In genomic region chr6:69795469-69796080, GRCh38 we compare ENCODE assay signal across 8 cellular contexts. TPM values are rescaled to one million over a fixed set of nuclear protein-coding genes. Genes with fewer than 3 reads are reported as not detected.
DNase-seq lines count a peak whose midpoint lies in the region; ATAC-seq and TF ChIP-seq lines count a peak whose summit lies in the region.

No MANE protein-coding gene starts in this region.

- H3K9me3 Mint-ChIP-seq in activated CD4-positive, alpha-beta T cell treated with anti-CD3 and anti-CD28 coated beads for 36 hours (ENCODE audit: low read depth) = no peaks in the 10 kb centered on the region
- H3K9me3 Mint-ChIP-seq in HFFc6 (no peaks in the 10 kb centered on the region), nephron progenitor cell (peaks cover 10% of the 10 kb centered on the region)

- peak overlapping the region; percentile 94 for H3K4me3 Mint-ChIP-seq in activated CD4-positive, alpha-beta T cell treated with anti-CD3 and anti-CD28 coated beads for 36 hours
- H3K4me3 Mint-ChIP-seq in HFFc6 (peak overlapping the region; percentile 96), nephron progenitor cell (peak overlapping the region; percentile 95)

- peaks cover 10% of the 10 kb centered on the region for H3K36me3 Mint-ChIP-seq in activated CD4-positive, alpha-beta T cell treated with anti-CD3 and anti-CD28 coated beads for 36 hours (ENCODE audit: low read depth)
- no peaks in the 10 kb centered on the region for H3K36me3 Mint-ChIP-seq in HFFc6 (ENCODE audit: low read depth)
- H3K36me3 Mint-ChIP-seq in nephron progenitor cell (ENCODE audit: low read depth) = no peaks in the 10 kb centered on the region

- H3K4me3 ChIP-seq in NT2/D1 (ENCODE audit: insufficient read length, low read depth) = peak overlapping the region; percentile 71
- H3K4me3 ChIP-seq in effector memory CD4-positive, alpha-beta T cell (ENCODE audit: insufficient read depth, low read depth, low read length, poor library complexity, severe bottlenecking) = peak overlapping the region; percentile 91

- H3K9ac ChIP-seq in NT2/D1 (ENCODE audit: insufficient read length, low read depth) = no peak overlapping the region

- no peaks in the 10 kb centered on the region for H3K27me3 Mint-ChIP-seq in activated CD4-positive, alpha-beta T cell treated with anti-CD3 and anti-CD28 coated beads for 36 hours
- H3K27me3 Mint-ChIP-seq in HFFc6 (ENCODE audit: insufficient read depth) = no peaks in the 10 kb centered on the region; the same call in 1 of the 2 replicates
- H3K27me3 Mint-ChIP-seq in nephron progenitor cell (ENCODE audit: low read depth, poor library complexity) = no peaks in the 10 kb centered on the region

- no peak for ATAC-seq in activated CD4-positive, alpha-beta T cell treated with anti-CD3 and anti-CD28 coated beads for 36 hours

- H3K27me3 ChIP-seq in NT2/D1 (ENCODE audit: insufficient read depth, insufficient read length) = no peaks in the 10 kb centered on the region
- no peaks in the 10 kb centered on the region for H3K27me3 ChIP-seq in effector memory CD4-positive, alpha-beta T cell (replicated peaks; ENCODE audit: control insufficient read depth, insufficient read depth, low read length, poor library complexity, severe bottlenecking)

- peak overlapping the region; percentile 96 for H3K27ac Mint-ChIP-seq in activated CD4-positive, alpha-beta T cell treated with anti-CD3 and anti-CD28 coated beads for 36 hours
- H3K27ac Mint-ChIP-seq in HFFc6 (peak overlapping the region; percentile 91), nephron progenitor cell (peak overlapping the region; percentile 98)

- H3K4me1 ChIP-seq in NT2/D1 (ENCODE audit: insufficient read depth, insufficient read length) = no peaks in the 10 kb centered on the region
- H3K4me1 ChIP-seq in effector memory CD4-positive, alpha-beta T cell (ENCODE audit: control insufficient read depth, insufficient read depth, low read length, poor library complexity, severe bottlenecking) = peaks cover 10% of the 10 kb centered on the region

- intact Hi-C loops in activated CD4-positive, alpha-beta T cell treated with anti-CD3 and anti-CD28 coated beads for 36 hours (cut with DNase I, micrococcal nuclease) = loop anchor here (1.0 to 10.0 kb wide), 6 partner anchors 18 to 869 kb away; partner anchors contain the start of genes COL19A1 (in 1 of the 2), FAM135A (in 1 of the 2) and SMAP1 (in 1 of the 2)

- peaks cover 53% of the 10 kb centered on the region for H3K4me1 Mint-ChIP-seq in activated CD4-positive, alpha-beta T cell treated with anti-CD3 and anti-CD28 coated beads for 36 hours
- H3K4me1 Mint-ChIP-seq in HFFc6 (ENCODE audit: low read depth) (peaks cover 35% of the 10 kb centered on the region), nephron progenitor cell (peaks cover 32% of the 10 kb centered on the region)

- peak overlapping the region; percentile 96 for H3K27ac ChIP-seq in effector memory CD4-positive, alpha-beta T cell (ENCODE audit: insufficient read depth, low read length, poor library complexity, severe bottlenecking)

- TF ChIP-seq CTCF in HFFc6 (IDR thresholded peaks at IDR 0.05) = peak; percentile 21
- no peak for TF ChIP-seq CTCF in nephron progenitor cell (IDR thresholded peaks at IDR 0.05)

- H3K36me3 ChIP-seq in NT2/D1 (ENCODE audit: insufficient read depth, insufficient read length, low read length) = no peaks in the 10 kb centered on the region
- H3K36me3 ChIP-seq in effector memory CD4-positive, alpha-beta T cell (ENCODE audit: control insufficient read depth, insufficient read depth, low read length) = no peaks in the 10 kb centered on the region

- DNase-seq in activated CD4-positive, alpha-beta T cell treated with anti-CD3 and anti-CD28 coated beads for 36 hours = no peak
- DNase-seq in activated CD4-positive, alpha-beta T cell treated with anti-CD3 and anti-CD28 coated beads for 48 hours = no peak
- DNase-seq in HFFc6 = no peak
- no peak for DNase-seq in NT2/D1 (ENCODE audit: low read depth, low spot score)
- no peak for DNase-seq in effector memory CD4-positive, alpha-beta T cell
- no peak for DNase-seq in nephron progenitor cell
- DNase-seq in islet precursor cell = no peak
- DNase-seq in HT-29 (ENCODE audit: low spot score) = no peak

- POLR2A ChIA-PET in activated CD4-positive, alpha-beta T cell treated with anti-CD3 and anti-CD28 coated beads for 36 hours (lab: Charles Lee) = interaction anchor here (0.6 kb wide), 1 partner anchor 24 kb away, joined by 3 read pairs; no protein-coding TSS in a partner anchor

- CTCF ChIA-PET in activated CD4-positive, alpha-beta T cell treated with anti-CD3 and anti-CD28 coated beads for 36 hours (lab: Charles Lee) = interaction anchor here (2.0 to 2.7 kb wide), 2 partner anchors 10 to 20 kb away, joined by 16 to 23 read pairs; no protein-coding TSS in a partner anchor

- no peaks in the 10 kb centered on the region for H3K9me3 ChIP-seq in NT2/D1 (ENCODE audit: insufficient read depth, low read length)
- H3K9me3 ChIP-seq in effector memory CD4-positive, alpha-beta T cell (ENCODE audit: control insufficient read depth, low read length) = no peaks in the 10 kb centered on the region

RNA-seq across cellular contexts. Expression of gene LMBRD1, which starts 1.2 kb away (rescaled TPM):
- total RNA-seq in activated CD4-positive, alpha-beta T cell treated with anti-CD3 and anti-CD28 coated beads for 36 hours = 10 to 100 TPM; 16.7 to 18.4 TPM
- 10 to 100 TPM; 17.0 to 22.3 (median 21.4) TPM for total RNA-seq in HFFc6 (2021; fragmentation: NEBNext Ultra II Directional; extraction: Animal tissue kit (Norgen Biotek cat#: 25700))
- 6.7 and 7.5 TPM in 2 replicates for total RNA-seq in HT-29 (2014; rRNA removed; shearing (Covaris generic))
